12 cellular contexts compared by ENCODE assay signal in the genomic region with DNA sequence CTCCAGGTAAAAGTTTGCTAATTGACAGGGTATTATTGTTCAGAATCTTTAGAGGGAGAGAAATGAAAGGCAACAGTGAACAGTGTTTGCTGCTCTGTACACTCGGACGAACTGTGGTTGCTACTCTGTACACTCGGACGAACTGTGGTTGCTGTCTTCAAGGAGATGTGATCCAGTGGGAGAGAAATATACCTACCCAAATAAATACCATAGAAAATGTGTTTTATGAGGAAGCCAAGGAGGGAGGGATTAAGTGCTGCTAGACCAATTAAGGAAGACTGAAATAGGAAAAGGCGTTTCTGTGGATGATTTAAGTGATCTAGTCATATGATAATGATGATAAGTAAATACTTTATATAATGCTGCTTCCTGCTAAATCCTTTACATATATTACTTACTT. TPM values are rescaled to one million over a fixed set of nuclear protein-coding genes. Genes with fewer than 3 reads are reported as not detected.
DNase-seq lines count a peak whose midpoint lies in the region; ATAC-seq and TF ChIP-seq lines count a peak whose summit lies in the region.
"Had no signal": no experiment of that assay in that cellular context is flagged by ENCODE, and none has a peak within 500 bp of the region (broad histone marks: within the 10 kb centered on the region; RNA-seq: fewer than 3 reads in every experiment).

No MANE protein-coding gene starts in this region.

- TF ChIP-seq POLR2A in ovary (IDR thresholded peaks at IDR 0.05): no peak

- no peak for ATAC-seq in activated CD8-positive, alpha-beta T cell treated with anti-CD3 and anti-CD28 coated beads, Interleukin-2, amount 10 ng/mL, durations not matched to agents 7 days and 5 days

- peaks cover 6% of the 10 kb centered on the region for H3K36me3 Mint-ChIP-seq in osteocyte (ENCODE audit: unreplicated experiment)
- peaks cover 16% of the 10 kb centered on the region for H3K36me3 Mint-ChIP-seq in activated CD8-positive, alpha-beta T cell treated with anti-CD3 and anti-CD28 coated beads, Interleukin-2, amount 10 ng/mL, durations not matched to agents 7 days and 5 days (ENCODE audit: low read depth)
- peaks cover 4% of the 10 kb centered on the region; the same call in 1 of the 2 replicates for H3K36me3 Mint-ChIP-seq in HFFc6 (ENCODE audit: low read depth)

- H3K27ac ChIP-seq in ovary: no peak overlapping the region

- H3K36me3 ChIP-seq in Loucy (ENCODE audit: insufficient read depth, low read length): no peaks in the 10 kb centered on the region
- H3K36me3 ChIP-seq in endocrine pancreas (ENCODE audit: control insufficient read depth, insufficient read depth, low read length): no peaks in the 10 kb centered on the region
- H3K36me3 ChIP-seq in ovary: no peaks in the 10 kb centered on the region

- no peaks in the 10 kb centered on the region for H3K9me2 ChIP-seq in Loucy (replicated peaks; ENCODE audit: low read depth, low read length)

- 77 to 93% (median 91%) methylated on average over 5 of the region's 5 CpGs for WGBS in ovary, 3 donors

- TF ChIP-seq CTCF in Loucy (conservative IDR thresholded peaks at IDR 0.05; ENCODE audit: low read length) (no peak), osteocyte (IDR thresholded peaks at IDR 0.05) (no peak), ovary (IDR thresholded peaks at IDR 0.05) (no peak), HFFc6 (IDR thresholded peaks at IDR 0.05) (no peak)

- CTCF ChIA-PET in activated CD8-positive, alpha-beta T cell treated with anti-CD3 and anti-CD28 coated beads, Interleukin-2, amount 10 ng/mL, durations not matched to agents 7 days and 5 days (lab: Charles Lee): interaction anchor here (0.9 kb wide), 1 partner anchor 231 kb away, joined by 3 read pairs; no protein-coding TSS in a partner anchor

- H3F3A ChIP-seq in Loucy (ENCODE audit: low read depth): no peaks in the 10 kb centered on the region

- H3K4me3 ChIP-seq in GM08714 (ENCODE audit: low read length) (peak overlapping the region; percentile 94), Loucy (ENCODE audit: low read length, poor library complexity, severe bottlenecking) (no peak overlapping the region), endocrine pancreas (ENCODE audit: control insufficient read depth, insufficient read depth, low read length) (peak overlapping the region; percentile 41), ovary (no peak overlapping the region)

- H3K27me3 ChIP-seq in Loucy (ENCODE audit: insufficient read depth, low read length, poor library complexity, severe bottlenecking) (no peaks in the 10 kb centered on the region), endocrine pancreas (ENCODE audit: control insufficient read depth, insufficient read depth, low read length) (no peaks in the 10 kb centered on the region), ovary (no peaks in the 10 kb centered on the region)

- H3K27ac Mint-ChIP-seq in osteocyte (ENCODE audit: unreplicated experiment): peak overlapping the region; percentile 59
- no peak overlapping the region for H3K27ac Mint-ChIP-seq in activated CD8-positive, alpha-beta T cell treated with anti-CD3 and anti-CD28 coated beads, Interleukin-2, amount 10 ng/mL, durations not matched to agents 7 days and 5 days
- H3K27ac Mint-ChIP-seq in HFFc6: no peak overlapping the region
- H3K27ac Mint-ChIP-seq: activated CD4-positive, alpha-beta memory T cell treated with anti-CD3 and anti-CD28 coated beads for 36 hours had no signal

- H3K9me3 Mint-ChIP-seq in osteocyte (ENCODE audit: unreplicated experiment): peaks cover 6% of the 10 kb centered on the region
- H3K9me3 Mint-ChIP-seq in activated CD8-positive, alpha-beta T cell treated with anti-CD3 and anti-CD28 coated beads, Interleukin-2, amount 10 ng/mL, durations not matched to agents 7 days and 5 days (ENCODE audit: insufficient read depth): no peaks in the 10 kb centered on the region
- H3K9me3 Mint-ChIP-seq in HFFc6: no peaks in the 10 kb centered on the region
- H3K9me3 Mint-ChIP-seq: activated CD4-positive, alpha-beta memory T cell treated with anti-CD3 and anti-CD28 coated beads for 36 hours had no signal

- H3K9me3 ChIP-seq in Loucy (ENCODE audit: insufficient read depth, low read depth, low read length): no peaks in the 10 kb centered on the region
- H3K9me3 ChIP-seq in endocrine pancreas (ENCODE audit: control insufficient read depth, low read length): no peaks in the 10 kb centered on the region
- H3K9me3 ChIP-seq in ovary: no peaks in the 10 kb centered on the region

- DNase-seq in osteocyte (ENCODE audit: extremely low spot score, unreplicated experiment): no peak
- DNase-seq in DMS53 (lab: John Stamatoyannopoulos, UW): no peak
- no peak for DNase-seq in ovary
- DNase-seq in activated CD8-positive, alpha-beta T cell treated with anti-CD3 and anti-CD28 coated beads, Interleukin-2, amount 10 ng/mL, durations not matched to agents 7 days and 5 days: no peak
- no peak for DNase-seq in HFFc6
- DNase-seq: activated CD4-positive, alpha-beta memory T cell treated with anti-CD3 and anti-CD28 coated beads for 36 hours; anterior cingulate cortex; DMS79 treated with DMSO at 0.1 percent for 48 hours; NCI-H2171 had no signal

- peak overlapping the region; percentile 79 for H3K4me3 Mint-ChIP-seq in osteocyte (ENCODE audit: unreplicated experiment)
- H3K4me3 Mint-ChIP-seq in activated CD8-positive, alpha-beta T cell treated with anti-CD3 and anti-CD28 coated beads, Interleukin-2, amount 10 ng/mL, durations not matched to agents 7 days and 5 days: no peak overlapping the region
- H3K4me3 Mint-ChIP-seq in HFFc6: no peak overlapping the region
- H3K4me3 Mint-ChIP-seq: activated CD4-positive, alpha-beta memory T cell treated with anti-CD3 and anti-CD28 coated beads for 36 hours had no signal

- H3K27me3 Mint-ChIP-seq in osteocyte (ENCODE audit: unreplicated experiment) (no peaks in the 10 kb centered on the region), HFFc6 (ENCODE audit: insufficient read depth) (no peaks in the 10 kb centered on the region; the same call in 1 of the 2 replicates)
- H3K27me3 Mint-ChIP-seq in activated CD8-positive, alpha-beta T cell treated with anti-CD3 and anti-CD28 coated beads, Interleukin-2, amount 10 ng/mL, durations not matched to agents 7 days and 5 days (ENCODE audit: low read depth): no peaks in the 10 kb centered on the region
- H3K27me3 Mint-ChIP-seq: activated CD4-positive, alpha-beta memory T cell treated with anti-CD3 and anti-CD28 coated beads for 36 hours had no signal

- intact Hi-C loops in ovary (cut with DNase I): loop anchor here in 1 of 4 donors (10.0 kb wide), 1 partner anchor 232 kb away; a partner anchor contains a TSS

- POLR2A ChIA-PET in activated CD8-positive, alpha-beta T cell treated with anti-CD3 and anti-CD28 coated beads, Interleukin-2, amount 10 ng/mL, durations not matched to agents 7 days and 5 days (lab: Charles Lee): no interaction called here

- peaks cover 50% of the 10 kb centered on the region for H3K4me1 Mint-ChIP-seq in osteocyte (ENCODE audit: unreplicated experiment)
- H3K4me1 Mint-ChIP-seq in activated CD8-positive, alpha-beta T cell treated with anti-CD3 and anti-CD28 coated beads, Interleukin-2, amount 10 ng/mL, durations not matched to agents 7 days and 5 days (ENCODE audit: low read depth): peaks cover 32% of the 10 kb centered on the region
- H3K4me1 Mint-ChIP-seq in HFFc6 (ENCODE audit: low read depth): peaks cover 25% of the 10 kb centered on the region

- H3K79me2 ChIP-seq in Loucy (ENCODE audit: insufficient read depth, low read length): no peaks in the 10 kb centered on the region

- H4K20me1 ChIP-seq in Loucy (ENCODE audit: insufficient read depth, low read length, poor library complexity, severe bottlenecking): no peaks in the 10 kb centered on the region

- H3K9ac ChIP-seq in Loucy (ENCODE audit: low read depth, low read length, poor library complexity, severe bottlenecking) (no peak overlapping the region), endocrine pancreas (ENCODE audit: control insufficient read depth, insufficient read depth, low read length) (no peak overlapping the region)

- no peak overlapping the region for H2AFZ ChIP-seq in Loucy (ENCODE audit: low read length)

- peak overlapping the region; percentile 75 for H3K4me2 ChIP-seq in Loucy (ENCODE audit: low read depth, low read length, poor library complexity, severe bottlenecking)

- H3K4me1 ChIP-seq in Loucy (ENCODE audit: insufficient read depth, low read length, poor library complexity, severe bottlenecking): peaks cover 13% of the 10 kb centered on the region
- H3K4me1 ChIP-seq in endocrine pancreas (ENCODE audit: control insufficient read depth, insufficient read depth, low read length): peaks cover 21% of the 10 kb centered on the region
- H3K4me1 ChIP-seq in ovary (ENCODE audit: insufficient read depth): peaks cover 3% of the 10 kb centered on the region

- TF ChIP-seq EP300 in ovary (IDR thresholded peaks at IDR 0.05): no peak

RNA-seq across cellular contexts. Expression of a gene that starts 2.7 kb away (rescaled TPM):
- total RNA-seq in osteocyte (75.6 and 81.3 TPM in 2 replicates), ovary (10 to 100 TPM; 13.4 to 23.6 (median 16.8) TPM)
- 10 to 100 TPM in 1 of 2 donors, 1 to 10 TPM in 1; 7.4 to 24.7 TPM for polyA plus RNA-seq in ovary
- total RNA-seq in activated CD8-positive, alpha-beta T cell treated with anti-CD3 and anti-CD28 coated beads, Interleukin-2, amount 10 ng/mL, durations not matched to agents 7 days and 5 days: 10 to 100 TPM; 18.1 to 19.3 TPM
- 10 to 100 TPM in 4 of 6 experiments, 1 to 10 TPM in 2; 8.2 to 12.6 (median 10.9) TPM for total RNA-seq in HFFc6 (2021; fragmentation: NEBNext Ultra II Directional; extraction: Animal tissue kit (Norgen Biotek cat#: 25700))

Comparison
In these comparisons a context has a peak if more than half of its experiments do, and no peak if none do; other contexts are left out.
1. H3K4me3 ChIP-seq: peak in GM08714 (single experiment) and endocrine pancreas (single experiment); none in Loucy (single experiment) and ovary (single experiment).